8 cellular contexts compared by ENCODE assay signal in genomic region chr3:119219069-119219468, GRCh38. TPM values are rescaled to one million over a fixed set of nuclear protein-coding genes. Genes with fewer than 3 reads are reported as not detected.
DNase-seq lines count a peak whose midpoint lies in the region; ATAC-seq and TF ChIP-seq lines count a peak whose summit lies in the region.

No MANE protein-coding gene starts in this region.

- WGBS in sigmoid colon, 2 donors: 41 to 90% methylated on average over 4 of the region's 4 CpGs

- no peaks in the 10 kb centered on the region for H3K27me3 Mint-ChIP-seq in activated naive CD8-positive, alpha-beta T cell treated with anti-CD3 and anti-CD28 coated beads for 36 hours

- H2AFZ ChIP-seq in osteoblast (ENCODE audit: low read length): no peak overlapping the region

- H3K4me2 ChIP-seq in DOHH2 (ENCODE audit: low read length) (0 out of 2 replicates have a peak overlapping the region, but pooled peaks have one; percentile 5), osteoblast (ENCODE audit: insufficient read depth, low read length) (no peak overlapping the region)

- no peaks in the 10 kb centered on the region for H3K9me3 ChIP-seq in DOHH2 (ENCODE audit: control insufficient read depth, insufficient read depth, low read length)
- H3K9me3 ChIP-seq in sigmoid colon: no peaks in the 10 kb centered on the region
- H3K9me3 ChIP-seq in osteoblast (ENCODE audit: low read depth, low read length): no peaks in the 10 kb centered on the region

- DNase-seq in activated naive CD8-positive, alpha-beta T cell treated with anti-CD3 and anti-CD28 coated beads for 36 hours: no peak
- DNase-seq in coronary artery (ENCODE audit: low spot score) (no peak), sigmoid colon (no peak), osteoblast (ENCODE audit: insufficient read length, low spot score, missing footprints) (no peak)

- H3K4me3 Mint-ChIP-seq in activated naive CD8-positive, alpha-beta T cell treated with anti-CD3 and anti-CD28 coated beads for 36 hours: no peak overlapping the region

- H3K27ac ChIP-seq in DOHH2 (ENCODE audit: low read depth, low read length): no peak overlapping the region
- H3K27ac ChIP-seq in coronary artery: no peak overlapping the region
- H3K27ac ChIP-seq in sigmoid colon: no peak overlapping the region
- no peak overlapping the region for H3K27ac ChIP-seq in osteoblast (ENCODE audit: low read depth, low read length)

- H3K27me3 ChIP-seq in DOHH2 (ENCODE audit: control insufficient read depth, low read length): no peaks in the 10 kb centered on the region
- H3K27me3 ChIP-seq in sigmoid colon: no peaks in the 10 kb centered on the region
- H3K27me3 ChIP-seq in osteoblast (ENCODE audit: insufficient read depth, low read length): no peaks in the 10 kb centered on the region

- intact Hi-C loops in sigmoid colon (cut with DNase I): no loop called here

- no peak for TF ChIP-seq EP300 in sigmoid colon (IDR thresholded peaks at IDR 0.05)

- H3K27ac Mint-ChIP-seq in activated naive CD8-positive, alpha-beta T cell treated with anti-CD3 and anti-CD28 coated beads for 36 hours: peak overlapping the region; percentile 26

- peaks cover 8% of the 10 kb centered on the region for H3K4me1 Mint-ChIP-seq in activated naive CD8-positive, alpha-beta T cell treated with anti-CD3 and anti-CD28 coated beads for 36 hours

- H3F3A ChIP-seq in DOHH2 (ENCODE audit: control insufficient read depth, insufficient read depth): no peaks in the 10 kb centered on the region

- peaks cover 30% of the 10 kb centered on the region for H3K36me3 Mint-ChIP-seq in activated naive CD8-positive, alpha-beta T cell treated with anti-CD3 and anti-CD28 coated beads for 36 hours

- TF ChIP-seq POLR2A in sigmoid colon (IDR thresholded peaks at IDR 0.05): no peak

- H3K4me3 ChIP-seq in DOHH2 (ENCODE audit: low read length) (no peak overlapping the region), coronary artery (no peak overlapping the region), sigmoid colon (no peak overlapping the region), osteoblast (ENCODE audit: insufficient read depth, low read length) (no peak overlapping the region)

- TF ChIP-seq CTCF in DOHH2 (IDR thresholded peaks at IDR 0.05; ENCODE audit: low read depth, low read length, poor library complexity, severe bottlenecking) (no peak), coronary artery (IDR thresholded peaks at IDR 0.05) (no peak), sigmoid colon (IDR thresholded peaks at IDR 0.05) (no peak), osteoblast (IDR thresholded peaks at IDR 0.05; ENCODE audit: extremely low read depth, low read depth, low read length) (no peak)

- no peaks in the 10 kb centered on the region for H3K79me2 ChIP-seq in DOHH2 (ENCODE audit: control insufficient read depth, low read length)
- H3K79me2 ChIP-seq in osteoblast (ENCODE audit: insufficient read depth, low read length): no peaks in the 10 kb centered on the region

- H3K9me2 ChIP-seq in DOHH2 (replicated peaks; ENCODE audit: control insufficient read depth, low read length): no peaks in the 10 kb centered on the region

- H3K4me1 ChIP-seq in DOHH2 (ENCODE audit: control insufficient read depth, low read length) (peaks cover 9% of the 10 kb centered on the region), sigmoid colon (no peaks in the 10 kb centered on the region), osteoblast (ENCODE audit: insufficient read depth, low read length) (no peaks in the 10 kb centered on the region)

- peaks cover 60% of the 10 kb centered on the region for H3K36me3 ChIP-seq in DOHH2 (ENCODE audit: control insufficient read depth, low read length)
- H3K36me3 ChIP-seq in sigmoid colon: peaks cover 0 to 91% (median 35%) of the 10 kb centered on the region in 4 donors
- peaks cover 68% of the 10 kb centered on the region for H3K36me3 ChIP-seq in osteoblast (ENCODE audit: insufficient read depth, low read length)

- H3K9me3 Mint-ChIP-seq in activated naive CD8-positive, alpha-beta T cell treated with anti-CD3 and anti-CD28 coated beads for 36 hours: no peaks in the 10 kb centered on the region

- H4K20me1 ChIP-seq in DOHH2 (ENCODE audit: control insufficient read depth, insufficient read depth, low read depth, low read length): no peaks in the 10 kb centered on the region
- peaks cover 5% of the 10 kb centered on the region for H4K20me1 ChIP-seq in osteoblast (ENCODE audit: insufficient read depth, low read length)

- peak; percentile 98 for ATAC-seq in GM19467 (IDR thresholded peaks at IDR 0.05; ENCODE audit: unreplicated experiment)
- peak; percentile 100 for ATAC-seq in HG03175 (IDR thresholded peaks at IDR 0.05; ENCODE audit: unreplicated experiment)
- ATAC-seq in HG03159 (IDR thresholded peaks at IDR 0.05; ENCODE audit: unreplicated experiment): no peak

RNA-seq across cellular contexts. Expression of gene B4GALT4, which starts 21.6 kb away (rescaled TPM):
- 10 to 100 TPM; 14.2 to 14.4 TPM for total RNA-seq in activated naive CD8-positive, alpha-beta T cell treated with anti-CD3 and anti-CD28 coated beads for 36 hours
- 10 to 100 TPM; 12.1 to 15.8 (median 14.0) TPM for total RNA-seq in sigmoid colon
- 10 to 100 TPM; 31.5 to 45.6 (median 35.1) TPM for polyA plus RNA-seq in sigmoid colon
- total RNA-seq in osteoblast: 22.7 and 28.2 TPM in 2 replicates

RNA-seq across cellular contexts. Expression of gene UPK1B, which starts 45.7 kb away (rescaled TPM):
- not detected for total RNA-seq in activated naive CD8-positive, alpha-beta T cell treated with anti-CD3 and anti-CD28 coated beads for 36 hours
- total RNA-seq in sigmoid colon (not detected), osteoblast (0.29 and 0.36 TPM in 2 replicates)
- polyA plus RNA-seq in sigmoid colon: not detected
